Comparison of ENCODE assay signal across 1 cellular context in the genomic region with DNA sequence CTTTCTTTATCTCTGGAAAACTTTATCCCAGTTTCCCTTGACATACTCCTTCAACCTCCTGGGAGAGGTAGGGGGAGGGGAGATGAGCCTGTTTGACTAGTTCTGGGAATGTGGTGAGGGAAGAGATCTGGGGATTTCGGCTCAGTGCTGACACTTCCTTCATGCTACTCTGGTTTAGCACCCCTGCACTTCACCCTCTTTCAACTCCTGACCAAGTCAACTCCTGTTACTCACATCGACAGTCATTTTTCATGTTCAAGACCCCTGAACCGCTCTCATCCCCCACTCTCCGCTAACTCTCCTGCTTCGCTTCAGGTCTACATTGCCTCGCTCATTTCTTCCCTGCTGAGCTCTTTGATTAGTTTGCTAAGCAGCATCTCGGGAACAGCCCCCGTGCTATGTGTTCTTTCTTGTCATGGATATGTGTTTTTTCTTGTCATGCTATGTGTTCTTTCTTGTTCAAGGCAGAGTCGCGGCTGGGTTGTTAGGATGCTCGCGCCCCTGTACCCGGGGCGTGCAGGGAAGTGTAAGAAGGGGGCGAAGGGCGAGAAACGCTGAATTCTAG.
TF ChIP-seq lines count a peak whose summit lies in the region.

No MANE protein-coding gene starts in this region.

TF ChIP-seq in H1, 55 proteins besides CTCF, POLR2A, EP300 and RAD21 (continued from another document):
- TF ChIP-seq SRF (IDR thresholded peaks at IDR 0.05; ENCODE audit: low read depth, low read length), result no peak
- TF ChIP-seq, protein P1, sequence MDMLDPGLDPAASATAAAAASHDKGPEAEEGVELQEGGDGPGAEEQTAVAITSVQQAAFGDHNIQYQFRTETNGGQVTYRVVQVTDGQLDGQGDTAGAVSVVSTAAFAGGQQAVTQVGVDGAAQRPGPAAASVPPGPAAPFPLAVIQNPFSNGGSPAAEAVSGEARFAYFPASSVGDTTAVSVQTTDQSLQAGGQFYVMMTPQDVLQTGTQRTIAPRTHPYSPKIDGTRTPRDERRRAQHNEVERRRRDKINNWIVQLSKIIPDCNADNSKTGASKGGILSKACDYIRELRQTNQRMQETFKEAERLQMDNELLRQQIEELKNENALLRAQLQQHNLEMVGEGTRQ (IDR thresholded peaks at IDR 0.05; ENCODE audit: low read length), result no peak
- TF ChIP-seq SP1 (IDR thresholded peaks at IDR 0.05; ENCODE audit: low read depth, low read length), result peak; percentile 78
- peak; percentile 39 to 77; a peak in 3 of 4 replicates for TF ChIP-seq SIN3A (conservative IDR thresholded peaks at IDR 0.05 in 1 of 2, IDR thresholded peaks at IDR 0.05 in 1 of 2; ENCODE audit: low read depth in 1 of 2, low read length in 2 of 2)
- TF ChIP-seq HDAC2 (IDR thresholded peaks at IDR 0.05; ENCODE audit: borderline replicate concordance in 1 of 2, low read depth in 2 of 2, low read length in 2 of 2), result 0 out of 4 replicates have a peak, but pooled peaks of 1 of the 2 experiments have one; percentile 35
- peak; percentile 53 for TF ChIP-seq CTBP2 (IDR thresholded peaks at IDR 0.05; ENCODE audit: borderline replicate concordance, insufficient read depth, insufficient read length, low read length)
- no peak for TF ChIP-seq HDAC6 (IDR thresholded peaks at IDR 0.05; ENCODE audit: low read depth, low read length)
- no peak for TF ChIP-seq JUND (IDR thresholded peaks at IDR 0.05; ENCODE audit: low read length)
- TF ChIP-seq BRCA1 (IDR thresholded peaks at IDR 0.05; ENCODE audit: low read depth, low read length), result no peak
- no peak for TF ChIP-seq EZH2 (IDR thresholded peaks at IDR 0.05; ENCODE audit: low read depth, low read length, severe bottlenecking)
- no peak for TF ChIP-seq GTF2F1 (IDR thresholded peaks at IDR 0.05; ENCODE audit: borderline replicate concordance, low read depth, low read length)
- TF ChIP-seq TEAD4 (IDR thresholded peaks at IDR 0.05; ENCODE audit: low read depth, low read length), result peak; percentile 63; the same call in 1 of the 2 replicates
- TF ChIP-seq YY1 (IDR thresholded peaks at IDR 0.05; ENCODE audit: low read depth, low read length), result no peak
- TF ChIP-seq TBP (IDR thresholded peaks at IDR 0.05; ENCODE audit: low read depth, low read length), result peak; percentile 35; the same call in 1 of the 2 replicates
- peak; percentile 85 for TF ChIP-seq SAP30 (IDR thresholded peaks at IDR 0.05; ENCODE audit: insufficient read depth, insufficient replicate concordance, low read length)
- no peak for TF ChIP-seq TCF12 (IDR thresholded peaks at IDR 0.05; ENCODE audit: low read depth, low read length)
- TF ChIP-seq RBBP5 (IDR thresholded peaks at IDR 0.05; ENCODE audit: borderline replicate concordance, low read depth, low read length), result peak; percentile 99
- TF ChIP-seq, protein P2, sequence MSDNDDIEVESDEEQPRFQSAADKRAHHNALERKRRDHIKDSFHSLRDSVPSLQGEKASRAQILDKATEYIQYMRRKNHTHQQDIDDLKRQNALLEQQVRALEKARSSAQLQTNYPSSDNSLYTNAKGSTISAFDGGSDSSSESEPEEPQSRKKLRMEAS (IDR thresholded peaks at IDR 0.05), result no peak; the same call in 1 of the 2 replicates
- TF ChIP-seq POLR2AphosphoS5 (IDR thresholded peaks at IDR 0.05; ENCODE audit: low read depth, low read length), result no peak
- no peak for TF ChIP-seq KDM5A (IDR thresholded peaks at IDR 0.05; ENCODE audit: low read length)
- no peak for TF ChIP-seq CHD2 (IDR thresholded peaks at IDR 0.05; ENCODE audit: low read length)
- TF ChIP-seq TAF1 (IDR thresholded peaks at IDR 0.05; ENCODE audit: low read depth, low read length), result no peak
- TF ChIP-seq ASH2L (IDR thresholded peaks at IDR 0.05; ENCODE audit: low read length), result peak; percentile 100
- TF ChIP-seq CBX5 (IDR thresholded peaks at IDR 0.05; ENCODE audit: low read depth, low read length), result no peak
- TF ChIP-seq TAF7 (optimal IDR thresholded peaks at IDR 0.05; ENCODE audit: borderline replicate concordance, low read depth, low read length), result no peak
- TF ChIP-seq, protein P3, sequence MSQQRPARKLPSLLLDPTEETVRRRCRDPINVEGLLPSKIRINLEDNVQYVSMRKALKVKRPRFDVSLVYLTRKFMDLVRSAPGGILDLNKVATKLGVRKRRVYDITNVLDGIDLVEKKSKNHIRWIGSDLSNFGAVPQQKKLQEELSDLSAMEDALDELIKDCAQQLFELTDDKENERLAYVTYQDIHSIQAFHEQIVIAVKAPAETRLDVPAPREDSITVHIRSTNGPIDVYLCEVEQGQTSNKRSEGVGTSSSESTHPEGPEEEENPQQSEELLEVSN (IDR thresholded peaks at IDR 0.05), result no peak
- TF ChIP-seq MAFK (IDR thresholded peaks at IDR 0.05; ENCODE audit: low read depth, low read length), result no peak
- no peak for TF ChIP-seq CEBPB (IDR thresholded peaks at IDR 0.05; ENCODE audit: low read depth, low read length)
- TF ChIP-seq NRF1 (IDR thresholded peaks at IDR 0.05; ENCODE audit: low read depth, low read length), result no peak
- no peak for TF ChIP-seq EGR1 (IDR thresholded peaks at IDR 0.05; ENCODE audit: borderline replicate concordance, low read depth, low read length)
TF ChIP-seq in H1: peak in this region for 9.
